ENCODE assay signal across 10 cellular contexts in genomic region chr20:37347891-37348642, GRCh38. TPM values are rescaled to one million over a fixed set of nuclear protein-coding genes. Genes with fewer than 3 reads are reported as not detected.
A peak's percentile ranks its signal among the peaks of the same experiment; 100 is the strongest.
DNase-seq lines count a peak whose midpoint lies in the region; ATAC-seq and TF ChIP-seq lines count a peak whose summit lies in the region.
"Had no signal": no experiment of that assay in that cellular context is flagged by ENCODE, and none has a peak within 500 bp of the region (broad histone marks: within the 10 kb centered on the region; RNA-seq: fewer than 3 reads in every experiment).

No MANE protein-coding gene starts in this region.

- WGBS in trophoblast cell (ENCODE audit: extremely low coverage, insufficient coverage, insufficient read length), result no CpG with 5 or more reads among the region's 11 CpGs

- H3K18ac ChIP-seq in trophoblast cell (ENCODE audit: low read length), result peak overlapping the region; percentile 40

- ATAC-seq in GM19455 (IDR thresholded peaks at IDR 0.05; ENCODE audit: unreplicated experiment) (no peak), mucosa of descending colon (no peak), HG03520 (IDR thresholded peaks at IDR 0.05; ENCODE audit: unreplicated experiment) (no peak), GM21528 (IDR thresholded peaks at IDR 0.05; ENCODE audit: low FRiP score, unreplicated experiment) (no peak)

- peak overlapping the region; percentile 98 for H3K4ac ChIP-seq in trophoblast cell (ENCODE audit: low read depth, low read length)

- peak overlapping the region; percentile 56 for H3K4me3 Mint-ChIP-seq in Calu3 (ENCODE audit: low read depth, unreplicated experiment)
- H3K4me3 Mint-ChIP-seq in HFFc6, result peak overlapping the region; percentile 53

- peak overlapping the region; percentile 92 for H3K27ac ChIP-seq in trophoblast cell (ENCODE audit: low read depth, low read length)

- H3K9me3 Mint-ChIP-seq in Calu3 (ENCODE audit: low read depth, unreplicated experiment), result no peaks in the 10 kb centered on the region
- H3K9me3 Mint-ChIP-seq in HFFc6, result no peaks in the 10 kb centered on the region

- H3K4me2 ChIP-seq in trophoblast cell (ENCODE audit: low read length), result peak overlapping the region; percentile 82

- H3K9me3 ChIP-seq in trophoblast cell (ENCODE audit: insufficient read depth, low read depth, low read length), result no peaks in the 10 kb centered on the region
- H3K9me3 ChIP-seq in mucosa of descending colon, result no peaks in the 10 kb centered on the region
- H3K9me3 ChIP-seq: right atrium auricular region had no signal

- H3K27me3 ChIP-seq in trophoblast cell (ENCODE audit: insufficient read depth, low read length), result no peaks in the 10 kb centered on the region
- H3K27me3 ChIP-seq: right atrium auricular region had no signal

- H2BK5ac ChIP-seq in trophoblast cell (ENCODE audit: low read depth, low read length, poor library complexity), result peak overlapping the region; percentile 24

- H3K4me1 Mint-ChIP-seq in Calu3 (ENCODE audit: low read depth, unreplicated experiment) (peaks cover 79% of the 10 kb centered on the region), HFFc6 (ENCODE audit: low read depth) (peaks cover 44% of the 10 kb centered on the region)

- peak overlapping the region; percentile 7 for H4K8ac ChIP-seq in trophoblast cell (ENCODE audit: low read depth, low read length)

- H4K12ac ChIP-seq in trophoblast cell (ENCODE audit: low read depth, low read length), result peak overlapping the region; percentile 9

- TF ChIP-seq CTCF in Calu3 (IDR thresholded peaks at IDR 0.05; ENCODE audit: unreplicated experiment) (no peak), HFFc6 (IDR thresholded peaks at IDR 0.05) (no peak), mucosa of descending colon (IDR thresholded peaks at IDR 0.05) (no peak)

- peak overlapping the region; percentile 13 for H4K91ac ChIP-seq in trophoblast cell (ENCODE audit: low read depth, low read length)

- H2BK12ac ChIP-seq in trophoblast cell (ENCODE audit: low read length), result no peak overlapping the region

- peak overlapping the region; percentile 92 for H3K9ac ChIP-seq in trophoblast cell (ENCODE audit: low read length)

- H3K36me3 Mint-ChIP-seq in Calu3 (ENCODE audit: insufficient read depth, unreplicated experiment) (peaks cover 83% of the 10 kb centered on the region), HFFc6 (ENCODE audit: low read depth) (peaks cover 25% of the 10 kb centered on the region)

- CTCF ChIA-PET in Calu3 (lab: Charles Lee), result interaction anchor here (0.6 kb wide), 2 partner anchors 36 to 51 kb away, joined by 3 read pairs; no protein-coding TSS in a partner anchor

- peaks cover 56% of the 10 kb centered on the region for H3K79me1 ChIP-seq in trophoblast cell (ENCODE audit: low read length)

- peak overlapping the region; percentile 7 for H2BK120ac ChIP-seq in trophoblast cell (ENCODE audit: insufficient read depth, low read length, poor library complexity)

- BruUV-seq in Calu3 (replicated peaks; lab: Mats Ljungman, UMichigan), result no TSS peak

- H3K79me2 ChIP-seq in trophoblast cell (ENCODE audit: control insufficient read depth, insufficient read depth, low read length, poor library complexity), result peaks cover 71% of the 10 kb centered on the region

- H3K27ac Mint-ChIP-seq in Calu3 (ENCODE audit: unreplicated experiment), result peak overlapping the region; percentile 17
- H3K27ac Mint-ChIP-seq in HFFc6, result peak overlapping the region; percentile 49

- no peak overlapping the region for H2AK5ac ChIP-seq in trophoblast cell (ENCODE audit: low read length)

- no peak overlapping the region for H3K23ac ChIP-seq in trophoblast cell (ENCODE audit: low read length)

- peak overlapping the region; percentile 15 for H3K14ac ChIP-seq in trophoblast cell (ENCODE audit: low read length)

- peaks cover 57 to 58% of the 10 kb centered on the region in 2 experiments for H3K36me3 ChIP-seq in trophoblast cell (ENCODE audit: control insufficient read depth in 1 of 2, insufficient read depth in 2 of 2, low read length in 2 of 2)
- H3K36me3 ChIP-seq in mucosa of descending colon (ENCODE audit: low read depth), result no peaks in the 10 kb centered on the region
- H3K36me3 ChIP-seq: right atrium auricular region had no signal

- H3K4me3 ChIP-seq in trophoblast cell (ENCODE audit: low read depth, low read length) (peak overlapping the region; percentile 45), mucosa of descending colon (no peak overlapping the region)

- intact Hi-C loops in Calu3 (cut with micrococcal nuclease; ENCODE audit: unreplicated experiment) (no loop called here), mucosa of descending colon (cut with DNase I, micrococcal nuclease) (no loop called here)

- DNase-seq in Calu3 (no peak), HFFc6 (no peak), dermis blood vessel endothelial cell (peak; percentile 24), trophoblast cell (no peak), mucosa of descending colon (no peak)
- DNase-seq: NCI-H748 treated with DMSO at 0.1 percent for 48 hours had no signal

- H2AFZ ChIP-seq in trophoblast cell (ENCODE audit: insufficient read depth, low read length, poor library complexity), result no peak overlapping the region

- H3K4me1 ChIP-seq in trophoblast cell (ENCODE audit: control insufficient read depth in 1 of 2, insufficient read depth in 2 of 2, low read length in 2 of 2) (peaks cover 51 to 60% of the 10 kb centered on the region in 2 experiments), mucosa of descending colon (ENCODE audit: low read depth) (peaks cover 22% of the 10 kb centered on the region)

- no peaks in the 10 kb centered on the region for H3K27me3 Mint-ChIP-seq in Calu3 (ENCODE audit: unreplicated experiment)
- H3K27me3 Mint-ChIP-seq in HFFc6 (ENCODE audit: insufficient read depth), result no peaks in the 10 kb centered on the region; the same call in 1 of the 2 replicates

RNA-seq across cellular contexts. Expression of gene SRC, which starts 2.1 kb away (rescaled TPM):
- 185 and 203 TPM in 2 replicates for total RNA-seq in Calu3 (2022)
- 10 to 100 TPM; 22.0 to 35.6 (median 24.6) TPM for total RNA-seq in HFFc6 (2021; fragmentation: NEBNext Ultra II Directional; extraction: Animal tissue kit (Norgen Biotek cat#: 25700))
- 1.5 and 4.1 TPM in 2 replicates for total RNA-seq in dermis blood vessel endothelial cell
- 188 and 198 TPM in 2 replicates for polyA plus RNA-seq in trophoblast cell (2013)
- 100 to 1,000 TPM; 111 to 155 (median 132) TPM for total RNA-seq in mucosa of descending colon

RNA-seq across cellular contexts. Expression of gene MANBAL, which starts 58.6 kb away (rescaled TPM):
- total RNA-seq in Calu3 (2022) (77.0 and 77.2 TPM in 2 replicates), dermis blood vessel endothelial cell (7.8 and 14.4 TPM in 2 replicates), mucosa of descending colon (10 to 100 TPM; 38.3 to 49.2 (median 43.2) TPM)
- 10 to 100 TPM; 56.5 to 74.0 (median 67.5) TPM for total RNA-seq in HFFc6 (2021; fragmentation: NEBNext Ultra II Directional; extraction: Animal tissue kit (Norgen Biotek cat#: 25700))
- polyA plus RNA-seq in trophoblast cell (2013), result 61.2 and 63.9 TPM in 2 replicates
